13 cellular contexts compared by ENCODE assay signal in the genomic region with DNA sequence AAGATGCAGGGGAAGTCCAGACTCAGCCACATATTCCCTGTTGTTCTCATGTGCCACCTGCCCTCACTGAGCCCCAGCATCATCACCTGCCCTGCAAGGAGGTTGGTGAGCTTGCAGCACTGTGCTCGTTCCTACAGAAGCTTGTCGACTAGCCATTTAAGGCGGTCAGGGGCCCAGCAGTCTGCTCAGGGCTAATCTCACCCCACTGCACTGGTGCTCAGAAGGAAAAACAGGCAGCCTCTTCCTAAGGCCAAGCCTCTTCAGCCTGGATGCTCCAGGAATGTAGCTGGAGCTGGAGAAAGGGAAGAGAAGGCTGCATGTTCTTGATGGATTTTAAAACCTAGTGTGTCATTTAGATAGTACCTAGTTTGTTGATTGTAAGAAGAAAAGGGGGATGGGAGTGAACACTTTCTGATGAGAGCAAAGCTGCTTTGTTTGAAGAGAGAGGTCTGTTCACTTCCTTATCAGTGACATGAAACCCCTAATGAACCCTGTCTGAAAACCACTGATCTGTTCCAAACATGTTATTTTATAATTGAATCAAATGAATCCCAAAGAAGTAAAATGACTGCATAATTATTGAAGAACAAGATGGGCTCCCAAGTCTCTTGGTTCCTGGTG. TPM values are rescaled to one million over a fixed set of nuclear protein-coding genes. Genes with fewer than 3 reads are reported as not detected.
"Had no signal": no experiment of that assay in that cellular context is flagged by ENCODE, and none has a peak within 500 bp of the region (broad histone marks: within the 10 kb centered on the region; RNA-seq: fewer than 3 reads in every experiment).

No MANE protein-coding gene starts in this region.

- ATAC-seq: activated CD8-positive, alpha-beta memory T cell treated with anti-CD3 and anti-CD28 coated beads, Interleukin-2, amount 10 ng/mL, durations not matched to agents 7 days and 5 days; effector memory CD8-positive, alpha-beta T cell; natural killer cell had no signal

- H3K27me3 ChIP-seq: tibial nerve had no signal

- H3K27ac ChIP-seq: tibial nerve had no signal

- H3K4me3 ChIP-seq: tibial nerve had no signal

- DNase-seq: activated CD4-positive, alpha-beta memory T cell treated with anti-CD3 and anti-CD28 coated beads, Interleukin-2, amount 10 ng/mL, durations not matched to agents 7 days and 5 days; activated CD4-positive, alpha-beta T cell treated with anti-CD3 and anti-CD28 coated beads for 48 hours; activated CD4-positive, CD25-positive, alpha-beta regulatory T cell; activated CD8-positive, alpha-beta memory T cell treated with anti-CD3 and anti-CD28 coated beads, Interleukin-2, amount 10 ng/mL, durations not matched to agents 7 days and 5 days; activated naive CD4-positive, alpha-beta T cell treated with Interleukin-2 at 50 U/mL for 16 hours; activated naive CD8-positive, alpha-beta T cell treated with anti-CD3 and anti-CD28 coated beads, Interleukin-2, amount 10 ng/mL, durations not matched to agents 7 days and 5 days; amygdala; effector memory CD8-positive, alpha-beta T cell; natural killer cell; stimulated activated CD4-positive, alpha-beta T cell treated with anti-CD3 and anti-CD28 coated beads, Interleukin-2, amount 100 ng/mL, for 48 hours had no signal

- H3K9me3 ChIP-seq: tibial nerve had no signal

- H3K36me3 ChIP-seq: tibial nerve had no signal

RNA-seq across cellular contexts. Expression of a gene that starts 10.6 kb away (rescaled TPM):
- total RNA-seq: activated CD4-positive, alpha-beta memory T cell treated with anti-CD3 and anti-CD28 coated beads, Interleukin-2, amount 10 ng/mL, durations not matched to agents 7 days and 5 days; activated CD8-positive, alpha-beta memory T cell treated with anti-CD3 and anti-CD28 coated beads, Interleukin-2, amount 10 ng/mL, durations not matched to agents 7 days and 5 days; activated naive CD8-positive, alpha-beta T cell treated with anti-CD3 and anti-CD28 coated beads, Interleukin-2, amount 10 ng/mL, durations not matched to agents 7 days and 5 days; dermis microvascular lymphatic vessel endothelial cell; glomerular endothelial cell; natural killer cell had no signal

RNA-seq across cellular contexts. Expression of a gene that starts 42.9 kb away (rescaled TPM):
- total RNA-seq: activated CD4-positive, alpha-beta memory T cell treated with anti-CD3 and anti-CD28 coated beads, Interleukin-2, amount 10 ng/mL, durations not matched to agents 7 days and 5 days; activated CD8-positive, alpha-beta memory T cell treated with anti-CD3 and anti-CD28 coated beads, Interleukin-2, amount 10 ng/mL, durations not matched to agents 7 days and 5 days; activated naive CD8-positive, alpha-beta T cell treated with anti-CD3 and anti-CD28 coated beads, Interleukin-2, amount 10 ng/mL, durations not matched to agents 7 days and 5 days; dermis microvascular lymphatic vessel endothelial cell; glomerular endothelial cell; natural killer cell had no signal
